ENCODE assay signal across 27 cellular contexts in genomic region chr9:128593039-128593438, GRCh38.
"Had no signal": no experiment of that assay in that cellular context is flagged by ENCODE, and none has a peak within 500 bp of the region (broad histone marks: within the 10 kb centered on the region; RNA-seq: fewer than 3 reads in every experiment).

No MANE protein-coding gene starts in this region.

- H3K27me3 Mint-ChIP-seq: memory B cell; naive B cell; stimulated activated memory B cell treated with anti-CD40 and anti-IgM and Interleukin-4, amounts not matched to agents 10 μg/mL and 1 μg/mL and 100 μg/mL, for 72 hours; type B pancreatic cell had no signal

- H3K27me3 ChIP-seq: dorsolateral prefrontal cortex, gastrocnemius medialis, hepatocyte, right atrium auricular region, sigmoid colon, spleen, testis, tibial artery had no signal

- H3K9me3 ChIP-seq: gastrocnemius medialis, prostate gland, right atrium auricular region, sigmoid colon, spleen, testis, tibial artery had no signal

- FAIRE-seq: colon, kidney had no signal

- ATAC-seq: esophagus mucosa; gastrocnemius medialis; left lobe of liver; stimulated activated memory B cell treated with anti-CD40 and anti-IgM and Interleukin-4, amounts not matched to agents 10 μg/mL and 1 μg/mL and 100 μg/mL, for 72 hours; stimulated activated naive CD8-positive, alpha-beta T cell treated with anti-CD3 and anti-CD28 coated beads, Interleukin-15, Interleukin-2, amounts not matched to agents 100 U/mL and 50 U/mL, for 24 hours had no signal

- H3K4me2 ChIP-seq: hepatocyte had no signal

- DNase-seq: dorsolateral prefrontal cortex; effector CD4-positive, alpha-beta T cell; foreskin fibroblast; gastrocnemius medialis; kidney; naive B cell; nucleus accumbens; sigmoid colon; spleen; stimulated activated CD4-positive, alpha-beta T cell treated with anti-CD3 and anti-CD28 coated beads, Interleukin-4, amount 100 ng/mL, for 4 hours; stimulated activated naive CD8-positive, alpha-beta T cell treated with anti-CD3 and anti-CD28 coated beads, Interleukin-15, Interleukin-2, amounts not matched to agents 100 U/mL and 50 U/mL, for 24 hours; substantia nigra; testis; tibial artery had no signal

- H3K4me3 Mint-ChIP-seq: memory B cell; nephron; stimulated activated memory B cell treated with anti-CD40 and anti-IgM and Interleukin-4, amounts not matched to agents 10 μg/mL and 1 μg/mL and 100 μg/mL, for 72 hours; type B pancreatic cell had no signal

- H3K4me3 ChIP-seq: dorsolateral prefrontal cortex, gastrocnemius medialis, hepatocyte, lung, prostate gland, right atrium auricular region, sigmoid colon, skin epidermis, spleen, testis, tibial artery had no signal

- H2AFZ ChIP-seq: hepatocyte had no signal

- H3K4me1 Mint-ChIP-seq: memory B cell; naive B cell; nephron; stimulated activated memory B cell treated with anti-CD40 and anti-IgM and Interleukin-4, amounts not matched to agents 10 μg/mL and 1 μg/mL and 100 μg/mL, for 72 hours had no signal

- H3K79me2 ChIP-seq: hepatocyte had no signal

- H3K9me3 Mint-ChIP-seq: memory B cell; naive B cell; nephron; stimulated activated memory B cell treated with anti-CD40 and anti-IgM and Interleukin-4, amounts not matched to agents 10 μg/mL and 1 μg/mL and 100 μg/mL, for 72 hours; type B pancreatic cell had no signal

- H3K4me1 ChIP-seq: gastrocnemius medialis, prostate gland, right atrium auricular region, sigmoid colon, spleen, testis, tibial artery had no signal

- H3K27ac ChIP-seq: epithelial cell of prostate, gastrocnemius medialis, hepatocyte, prostate gland, right atrium auricular region, sigmoid colon, skin epidermis, spleen, testis, tibial artery had no signal

- H3K27ac Mint-ChIP-seq: memory B cell; nephron; stimulated activated memory B cell treated with anti-CD40 and anti-IgM and Interleukin-4, amounts not matched to agents 10 μg/mL and 1 μg/mL and 100 μg/mL, for 72 hours; type B pancreatic cell had no signal
